1 cellular context compared by ENCODE assay signal in genomic region chr7:92650391-92650790, GRCh38.
TF ChIP-seq lines count a peak whose summit lies in the region.

No MANE protein-coding gene starts in this region.

TF ChIP-seq in HepG2, 621 proteins besides CTCF, POLR2A, EP300 and RAD21 (continued from another document):
- TF ChIP-seq ZNF768 (CRISPR knock-in tag; IDR thresholded peaks at IDR 0.05) = no peak
- no peak for TF ChIP-seq PCBP1 (IDR thresholded peaks at IDR 0.05; ENCODE audit: borderline replicate concordance, low read depth, low read length)
- TF ChIP-seq TFAP4 (IDR thresholded peaks at IDR 0.05; ENCODE audit: borderline replicate concordance, low read depth) = peak; percentile 42
- TF ChIP-seq ZNF362 (CRISPR knock-in tag; IDR thresholded peaks at IDR 0.05; ENCODE audit: borderline replicate concordance) = no peak
- TF ChIP-seq ZNF501 (CRISPR knock-in tag; IDR thresholded peaks at IDR 0.05) = peak; percentile 47; the same call in 1 of the 2 replicates
- TF ChIP-seq ZFP62 (CRISPR knock-in tag; IDR thresholded peaks at IDR 0.05) = no peak
- TF ChIP-seq, protein P1, sequence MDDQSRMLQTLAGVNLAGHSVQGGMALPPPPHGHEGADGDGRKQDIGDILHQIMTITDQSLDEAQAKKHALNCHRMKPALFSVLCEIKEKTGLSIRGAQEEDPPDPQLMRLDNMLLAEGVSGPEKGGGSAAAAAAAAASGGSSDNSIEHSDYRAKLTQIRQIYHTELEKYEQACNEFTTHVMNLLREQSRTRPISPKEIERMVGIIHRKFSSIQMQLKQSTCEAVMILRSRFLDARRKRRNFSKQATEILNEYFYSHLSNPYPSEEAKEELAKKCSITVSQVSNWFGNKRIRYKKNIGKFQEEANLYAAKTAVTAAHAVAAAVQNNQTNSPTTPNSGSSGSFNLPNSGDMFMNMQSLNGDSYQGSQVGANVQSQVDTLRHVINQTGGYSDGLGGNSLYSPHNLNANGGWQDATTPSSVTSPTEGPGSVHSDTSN (CRISPR knock-in tag; IDR thresholded peaks at IDR 0.05; ENCODE audit: borderline replicate concordance) = no peak
- TF ChIP-seq ZNF331 (CRISPR knock-in tag; IDR thresholded peaks at IDR 0.05) = 0 out of 2 replicates have a peak, but pooled peaks have one; percentile 46
